ENCODE assay signal across 26 cellular contexts in the genomic region with DNA sequence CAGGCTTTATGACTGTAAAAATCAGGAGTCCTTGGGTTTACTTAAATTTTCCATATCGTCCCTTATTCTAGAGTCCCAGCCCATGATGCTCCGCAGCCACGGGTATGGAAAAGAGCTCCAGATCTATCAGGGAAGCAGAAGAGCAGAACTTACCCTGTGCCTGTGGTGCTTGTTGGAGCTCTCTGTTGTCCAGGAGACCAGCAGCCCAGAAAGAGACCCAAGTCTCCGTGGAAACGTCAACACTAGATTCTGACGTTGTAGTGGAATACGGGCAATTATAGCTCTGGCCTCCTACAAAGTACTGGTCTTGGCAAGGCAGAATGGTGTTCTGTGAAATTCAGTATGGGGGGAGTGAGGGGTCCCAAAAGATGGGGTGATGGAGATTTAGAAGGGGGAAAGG. TPM values are rescaled to one million over a fixed set of nuclear protein-coding genes. Genes with fewer than 3 reads are reported as not detected.
"Had no signal": no experiment of that assay in that cellular context is flagged by ENCODE, and none has a peak within 500 bp of the region (broad histone marks: within the 10 kb centered on the region; RNA-seq: fewer than 3 reads in every experiment).

No MANE protein-coding gene starts in this region.

- H3K27me3 ChIP-seq: ascending aorta, colonic mucosa, gastrocnemius medialis, uterus had no signal

- FAIRE-seq: bronchial epithelial cell, islet of Langerhans had no signal

- H3K36me3 Mint-ChIP-seq: stimulated activated naive B cell treated with anti-CD40 and anti-IgM and Interleukin-4, amounts not matched to agents 10 μg/mL and 1 μg/mL and 100 μg/mL, for 72 hours; T-cell had no signal

- H3K27ac Mint-ChIP-seq: activated naive CD4-positive, alpha-beta T cell treated with anti-CD3 and anti-CD28 coated beads, Interleukin-2, amount 50 U/mL, for 72 hours; activated T-cell treated with anti-CD3 and anti-CD28 coated beads, Interleukin-2, amount 50 U/mL, for 24 hours; activated T-helper 17 cell treated with anti-CD3 and anti-CD28 coated beads, Interleukin-2, amount 50 U/mL, for 72 hours; naive B cell; stimulated activated naive B cell treated with anti-CD40 and anti-IgM and Interleukin-4, amounts not matched to agents 10 μg/mL and 1 μg/mL and 100 μg/mL, for 72 hours; T-cell; T-helper 2 cell treated with Interferon-gamma antibody and Interleukin-4, amounts not matched to agents 5 μg/mL and 100 μg/mL, for 36 hours had no signal

- H3K9me3 ChIP-seq: ascending aorta, colonic mucosa, esophagus squamous epithelium, gastrocnemius medialis, prostate gland, transverse colon, uterus had no signal

- H3K27ac ChIP-seq: ascending aorta, colonic mucosa, dorsolateral prefrontal cortex, esophagus squamous epithelium, gastrocnemius medialis, prostate gland, skin epidermis, transverse colon, VCaP had no signal

- H3K9me3 Mint-ChIP-seq: activated naive CD4-positive, alpha-beta T cell treated with anti-CD3 and anti-CD28 coated beads, Interleukin-2, amount 50 U/mL, for 72 hours; activated T-cell treated with anti-CD3 and anti-CD28 coated beads, Interleukin-2, amount 50 U/mL, for 24 hours; activated T-helper 17 cell treated with anti-CD3 and anti-CD28 coated beads, Interleukin-2, amount 50 U/mL, for 72 hours; stimulated activated naive B cell treated with anti-CD40 and anti-IgM and Interleukin-4, amounts not matched to agents 10 μg/mL and 1 μg/mL and 100 μg/mL, for 72 hours; T-cell; T-helper 2 cell treated with Interferon-gamma antibody and Interleukin-4, amounts not matched to agents 5 μg/mL and 100 μg/mL, for 36 hours had no signal

- DNase-seq: activated CD4-positive, alpha-beta T cell treated with anti-CD3 and anti-CD28 coated beads for 1 hour; activated CD4-positive, alpha-beta T cell treated with anti-CD3 and anti-CD28 coated beads, Interleukin-2, amount 50 U/mL, for 4 hours; activated CD8-positive, alpha-beta memory T cell treated with anti-CD3 and anti-CD28 coated beads for 24 hours; activated CD8-positive, alpha-beta memory T cell treated with anti-CD3 and anti-CD28 coated beads, Interleukin-2, amount 50 U/mL, for 4 hours; activated T-cell treated with anti-CD3 and anti-CD28 coated beads, Interleukin-2, amount 50 U/mL, for 24 hours; colonic mucosa; dorsolateral prefrontal cortex; esophagus squamous epithelium; gastrocnemius medialis; mesenchymal stem cell; naive B cell; right cardiac atrium; stimulated activated naive B cell treated with anti-CD40 and anti-IgM and Interleukin-4, amounts not matched to agents 10 μg/mL and 1 μg/mL and 100 μg/mL, for 72 hours; T-cell; transverse colon; uterus had no signal

- H3K4me1 ChIP-seq: ascending aorta, colonic mucosa, gastrocnemius medialis, prostate gland, uterus had no signal

- ATAC-seq: activated naive CD4-positive, alpha-beta T cell treated with anti-CD3 and anti-CD28 coated beads, Interleukin-2, amount 50 U/mL, for 72 hours; activated T-helper 17 cell treated with anti-CD3 and anti-CD28 coated beads, Interleukin-2, amount 50 U/mL, for 72 hours; gastrocnemius medialis; right cardiac atrium; stimulated activated naive B cell treated with anti-CD40 and anti-IgM and Interleukin-4, amounts not matched to agents 10 μg/mL and 1 μg/mL and 100 μg/mL, for 72 hours; T-cell had no signal

- H3K4me3 Mint-ChIP-seq: activated T-cell treated with anti-CD3 and anti-CD28 coated beads, Interleukin-2, amount 50 U/mL, for 24 hours; activated T-helper 17 cell treated with anti-CD3 and anti-CD28 coated beads, Interleukin-2, amount 50 U/mL, for 72 hours; naive B cell; stimulated activated naive B cell treated with anti-CD40 and anti-IgM and Interleukin-4, amounts not matched to agents 10 μg/mL and 1 μg/mL and 100 μg/mL, for 72 hours; T-helper 2 cell treated with Interferon-gamma antibody and Interleukin-4, amounts not matched to agents 5 μg/mL and 100 μg/mL, for 36 hours had no signal

- H3K4me3 ChIP-seq: ascending aorta, colonic mucosa, dorsolateral prefrontal cortex, esophagus squamous epithelium, gastrocnemius medialis, prostate gland, skin epidermis, transverse colon, uterus had no signal

- H3K36me3 ChIP-seq: ascending aorta, colonic mucosa, esophagus squamous epithelium, gastrocnemius medialis, prostate gland, transverse colon, uterus had no signal

RNA-seq across cellular contexts. Expression of gene GMNC, which starts 2.0 kb away (rescaled TPM):
- total RNA-seq: activated naive CD4-positive, alpha-beta T cell treated with anti-CD3 and anti-CD28 coated beads, Interleukin-2, amount 50 U/mL, for 72 hours; activated T-helper 17 cell treated with anti-CD3 and anti-CD28 coated beads, Interleukin-2, amount 50 U/mL, for 72 hours; ascending aorta; colonic mucosa; esophagus squamous epithelium; gastrocnemius medialis; lower leg skin; T-cell; transverse colon had no signal
- polyA plus RNA-seq: right cardiac atrium had no signal
